Comparison of ENCODE assay signal across 36 cellular contexts in genomic region chr12:121705514-121705913, GRCh38. TPM values are rescaled to one million over a fixed set of nuclear protein-coding genes. Genes with fewer than 3 reads are reported as not detected.
"Had no signal": no experiment of that assay in that cellular context is flagged by ENCODE, and none has a peak within 500 bp of the region (broad histone marks: within the 10 kb centered on the region; RNA-seq: fewer than 3 reads in every experiment).

No MANE protein-coding gene starts in this region.

- H3K27ac Mint-ChIP-seq: activated B cell treated with CpG ODN at 0.5 μM for 24 hours; activated CD4-positive, alpha-beta memory T cell treated with anti-CD3 and anti-CD28 coated beads for 36 hours; activated CD4-positive, alpha-beta T cell treated with anti-CD3 and anti-CD28 coated beads, Interleukin-2, amount 10 ng/mL, durations not matched to agents 24 days and 14 days; activated CD8-positive, alpha-beta T cell treated with anti-CD3 and anti-CD28 coated beads for 36 hours; activated naive CD4-positive, alpha-beta T cell treated with anti-CD3 and anti-CD28 coated beads for 36 hours; activated naive CD4-positive, alpha-beta T cell treated with anti-CD3 and anti-CD28 coated beads, Interleukin-2, amount 50 U/mL, for 72 hours; activated naive CD8-positive, alpha-beta T cell treated with anti-CD3 and anti-CD28 coated beads for 36 hours; activated T-cell treated with anti-CD3 and anti-CD28 coated beads, Interleukin-2, amount 50 U/mL, for 72 hours; activated T-helper 1 cell treated with anti-CD3 and anti-CD28 coated beads, Interleukin-12 subunit alpha, Interleukin-12 subunit beta, Interleukin-2, Interleukin-4 antibody, amounts not matched to agents 30 ng/mL and 10 ng/mL and 1 ng/mL, durations not matched to agents 14 hours and 24 hours and 36 hours; activated T-helper 17 cell treated with anti-CD3 and anti-CD28 coated beads, Interleukin-2, amount 50 U/mL, for 72 hours; T-helper 1 cell treated with Interleukin-12 subunit alpha and Interleukin-12 subunit beta and Interleukin-4 antibody, amounts not matched to agents 30 μg/mL and 1 μg/mL, for 36 hours; T-helper 2 cell treated with Interferon-gamma antibody and Interleukin-4, amounts not matched to agents 5 μg/mL and 100 μg/mL, for 36 hours had no signal

- ATAC-seq: activated CD8-positive, alpha-beta T cell treated with anti-CD3 and anti-CD28 coated beads for 36 hours; activated naive CD4-positive, alpha-beta T cell treated with anti-CD3 and anti-CD28 coated beads, Interleukin-2, amount 50 U/mL, for 72 hours; activated T-cell treated with anti-CD3 and anti-CD28 coated beads, Interleukin-2, amount 50 U/mL, for 4 hours; activated T-cell treated with anti-CD3 and anti-CD28 coated beads, Interleukin-2, amount 50 U/mL, for 72 hours; activated T-helper 17 cell treated with anti-CD3 and anti-CD28 coated beads, Interleukin-2, amount 50 U/mL, for 72 hours; body of pancreas had no signal

- H3K4me3 ChIP-seq: adrenal gland, body of pancreas, breast epithelium had no signal

- FAIRE-seq: astrocyte, TTC549 had no signal

- H3K4me1 Mint-ChIP-seq: activated CD4-positive, alpha-beta T cell treated with anti-CD3 and anti-CD28 coated beads, Interleukin-2, amount 10 ng/mL, durations not matched to agents 24 days and 14 days; activated T-helper 17 cell treated with anti-CD3 and anti-CD28 coated beads, Interleukin-2, amount 50 U/mL, for 72 hours had no signal

- H3K27me3 Mint-ChIP-seq: activated B cell treated with CpG ODN at 0.5 μM for 24 hours; activated CD4-positive, alpha-beta memory T cell treated with anti-CD3 and anti-CD28 coated beads for 36 hours; activated CD8-positive, alpha-beta T cell treated with anti-CD3 and anti-CD28 coated beads for 36 hours; activated naive CD8-positive, alpha-beta T cell treated with anti-CD3 and anti-CD28 coated beads for 36 hours had no signal

- H3K4me1 ChIP-seq: adrenal gland, breast epithelium had no signal

- H3K4me3 Mint-ChIP-seq: activated B cell treated with CpG ODN at 0.5 μM for 24 hours; activated CD4-positive, alpha-beta memory T cell treated with anti-CD3 and anti-CD28 coated beads for 36 hours; activated CD4-positive, alpha-beta T cell treated with anti-CD3 and anti-CD28 coated beads, Interleukin-2, amount 10 ng/mL, durations not matched to agents 24 days and 14 days; activated CD8-positive, alpha-beta T cell treated with anti-CD3 and anti-CD28 coated beads for 36 hours; activated naive CD4-positive, alpha-beta T cell treated with anti-CD3 and anti-CD28 coated beads for 36 hours; activated naive CD8-positive, alpha-beta T cell treated with anti-CD3 and anti-CD28 coated beads for 36 hours; activated T-cell treated with anti-CD3 and anti-CD28 coated beads, Interleukin-2, amount 50 U/mL, for 4 hours; activated T-cell treated with anti-CD3 and anti-CD28 coated beads, Interleukin-2, amount 50 U/mL, for 72 hours; activated T-helper 1 cell treated with anti-CD3 and anti-CD28 coated beads, Interleukin-12 subunit alpha, Interleukin-12 subunit beta, Interleukin-2, Interleukin-4 antibody, amounts not matched to agents 30 ng/mL and 10 ng/mL and 1 ng/mL, durations not matched to agents 14 hours and 24 hours and 36 hours; activated T-helper 17 cell treated with anti-CD3 and anti-CD28 coated beads, Interleukin-2, amount 50 U/mL, for 72 hours; T-helper 1 cell treated with Interleukin-12 subunit alpha and Interleukin-12 subunit beta and Interleukin-4 antibody, amounts not matched to agents 30 μg/mL and 1 μg/mL, for 36 hours; T-helper 2 cell treated with Interferon-gamma antibody and Interleukin-4, amounts not matched to agents 5 μg/mL and 100 μg/mL, for 36 hours had no signal

- H3K36me3 Mint-ChIP-seq: activated CD4-positive, alpha-beta memory T cell treated with anti-CD3 and anti-CD28 coated beads for 36 hours; activated naive CD4-positive, alpha-beta T cell treated with anti-CD3 and anti-CD28 coated beads, Interleukin-2, amount 50 U/mL, for 72 hours; activated naive CD8-positive, alpha-beta T cell treated with anti-CD3 and anti-CD28 coated beads for 36 hours had no signal

- DNase-seq: activated B cell treated with CpG ODN at 0.5 μM for 24 hours; activated CD4-positive, alpha-beta memory T cell treated with anti-CD3 and anti-CD28 coated beads for 36 hours; activated CD4-positive, alpha-beta T cell treated with anti-CD3 and anti-CD28 coated beads for 4 hours; activated CD4-positive, alpha-beta T cell treated with anti-CD3 and anti-CD28 coated beads, Interleukin-2, amount 10 ng/mL, durations not matched to agents 24 days and 14 days; activated CD4-positive, alpha-beta T cell treated with anti-CD3 and anti-CD28 coated beads, Interleukin-2, amount 50 U/mL, for 1 hour; activated CD4-positive, alpha-beta T cell treated with anti-CD3 and anti-CD28 coated beads, Interleukin-2, amount 50 U/mL, for 4 hours; activated CD4-positive, CD25-positive, alpha-beta regulatory T cell treated with anti-CD3 and anti-CD28 coated beads, Interleukin-2, amount 50 U/mL, for 72 hours; activated CD8-positive, alpha-beta memory T cell treated with anti-CD3 and anti-CD28 coated beads, Interleukin-2, amount 50 U/mL, for 4 hours; activated CD8-positive, alpha-beta T cell treated with anti-CD3 and anti-CD28 coated beads for 36 hours; activated effector memory CD4-positive, alpha-beta T cell treated with anti-CD3 and anti-CD28 coated beads, Interleukin-2, amount 50 U/mL, for 16 hours; activated gamma-delta T cell treated with Interleukin-2 at 50 U/mL for 16 hours; activated naive CD4-positive, alpha-beta T cell; activated naive CD4-positive, alpha-beta T cell treated with anti-CD3 and anti-CD28 coated beads for 36 hours; activated naive CD4-positive, alpha-beta T cell treated with anti-CD3 and anti-CD28 coated beads, Interleukin-2, amount 50 U/mL, for 16 hours; activated naive CD8-positive, alpha-beta T cell treated with anti-CD3 and anti-CD28 coated beads for 36 hours; activated T-cell treated with anti-CD3 and anti-CD28 coated beads for 4 hours; activated T-cell treated with anti-CD3 and anti-CD28 coated beads, Interleukin-2, amount 50 U/mL, for 1 hour; activated T-cell treated with anti-CD3 and anti-CD28 coated beads, Interleukin-2, amount 50 U/mL, for 4 hours; activated T-cell treated with anti-CD3 and anti-CD28 coated beads, Interleukin-2, amount 50 U/mL, for 72 hours; adrenal gland; amniotic stem cell; aorta; body of pancreas; brain microvascular endothelial cell; central memory CD4-positive, alpha-beta T cell; T-helper 2 cell; T-helper 9 cell had no signal

- H3K27me3 ChIP-seq: adrenal gland, body of pancreas, brain microvascular endothelial cell, breast epithelium had no signal

- H3K36me3 ChIP-seq: adrenal gland, brain microvascular endothelial cell, breast epithelium had no signal

- H3K9me3 ChIP-seq: adrenal gland, body of pancreas, breast epithelium had no signal

- H3K9me3 Mint-ChIP-seq: activated CD4-positive, alpha-beta T cell treated with anti-CD3 and anti-CD28 coated beads, Interleukin-2, amount 10 ng/mL, durations not matched to agents 24 days and 14 days; activated naive CD4-positive, alpha-beta T cell treated with anti-CD3 and anti-CD28 coated beads for 36 hours; activated naive CD4-positive, alpha-beta T cell treated with anti-CD3 and anti-CD28 coated beads, Interleukin-2, amount 50 U/mL, for 72 hours; activated naive CD8-positive, alpha-beta T cell treated with anti-CD3 and anti-CD28 coated beads for 36 hours; activated T-cell treated with anti-CD3 and anti-CD28 coated beads, Interleukin-2, amount 50 U/mL, for 4 hours; activated T-cell treated with anti-CD3 and anti-CD28 coated beads, Interleukin-2, amount 50 U/mL, for 72 hours; activated T-helper 1 cell treated with anti-CD3 and anti-CD28 coated beads, Interleukin-12 subunit alpha, Interleukin-12 subunit beta, Interleukin-2, Interleukin-4 antibody, amounts not matched to agents 30 ng/mL and 10 ng/mL and 1 ng/mL, durations not matched to agents 14 hours and 24 hours and 36 hours; activated T-helper 17 cell treated with anti-CD3 and anti-CD28 coated beads, Interleukin-2, amount 50 U/mL, for 72 hours; T-helper 1 cell treated with Interleukin-12 subunit alpha and Interleukin-12 subunit beta and Interleukin-4 antibody, amounts not matched to agents 30 μg/mL and 1 μg/mL, for 36 hours had no signal

- H3K27ac ChIP-seq: adrenal gland, body of pancreas, brain microvascular endothelial cell, breast epithelium, VCaP had no signal

RNA-seq across cellular contexts. Expression of gene MORN3, which starts 36.1 kb away (rescaled TPM):
- total RNA-seq: body of pancreas had no signal
